In the genomic region with DNA sequence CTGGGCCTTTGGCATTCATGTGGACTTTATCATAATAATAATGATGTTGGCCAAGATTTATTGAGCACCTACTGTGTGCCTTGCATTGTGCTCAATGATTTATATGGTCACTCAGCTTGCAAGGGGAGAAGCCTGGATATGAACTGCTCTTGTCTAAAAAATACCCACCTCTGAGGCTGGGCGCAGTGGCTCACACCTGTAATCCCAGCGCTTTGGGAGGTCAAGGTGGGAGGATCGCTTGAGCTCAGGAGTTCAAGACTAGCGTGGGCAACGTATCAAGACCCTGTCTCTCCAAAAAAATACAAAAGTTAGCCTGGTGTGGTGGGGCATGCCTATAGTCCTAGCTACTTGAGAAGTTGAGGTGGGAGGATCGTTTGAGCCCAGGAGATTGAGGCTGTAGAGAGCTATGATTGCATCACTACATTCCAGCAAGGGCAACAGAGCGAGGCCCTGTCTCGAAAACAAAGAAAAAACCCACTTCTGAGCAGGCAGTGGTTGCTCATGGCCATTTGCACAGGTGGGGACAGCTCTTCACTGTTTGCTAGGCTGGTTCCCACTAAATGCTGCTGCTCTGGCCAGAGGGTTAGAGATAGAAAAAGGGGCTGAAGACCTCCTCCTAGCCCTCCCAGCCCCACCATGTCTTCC, we compare ENCODE assay signal across 12 cellular contexts. TPM values are rescaled to one million over a fixed set of nuclear protein-coding genes. Genes with fewer than 3 reads are reported as not detected.
DNase-seq lines count a peak whose midpoint lies in the region; ATAC-seq, FAIRE-seq and TF ChIP-seq lines count a peak whose summit lies in the region.
"Had no signal": no experiment of that assay in that cellular context is flagged by ENCODE, and none has a peak within 500 bp of the region (broad histone marks: within the 10 kb centered on the region; RNA-seq: fewer than 3 reads in every experiment).

No MANE protein-coding gene starts in this region.

- H3K27ac ChIP-seq in astrocyte (ENCODE audit: low read depth, low read length): no peak overlapping the region
- H3K27ac ChIP-seq in smooth muscle cell (ENCODE audit: low read depth): peak overlapping the region; percentile 82

- H3K4me1 ChIP-seq in astrocyte (ENCODE audit: insufficient read depth, low read length): peaks cover 42% of the 10 kb centered on the region
- H3K4me1 ChIP-seq in smooth muscle cell (ENCODE audit: low read depth): peaks cover 12% of the 10 kb centered on the region

- peaks cover 35% of the 10 kb centered on the region for H3K4me1 Mint-ChIP-seq in astrocyte (ENCODE audit: low read depth, unreplicated experiment)
- peaks cover 15 to 22% of the 10 kb centered on the region in 2 donors for H3K4me1 Mint-ChIP-seq in stimulated activated naive B cell treated with anti-CD40 and anti-IgM and Interleukin-4, amounts not matched to agents 10 μg/mL and 1 μg/mL and 100 μg/mL, for 72 hours

- FAIRE-seq in astrocyte (lab: Jason Lieb, UNC): no peak

- peak overlapping the region; percentile 12 for H3K27ac Mint-ChIP-seq in astrocyte (ENCODE audit: unreplicated experiment)
- no peak overlapping the region for H3K27ac Mint-ChIP-seq in stimulated activated naive B cell treated with anti-CD40 and anti-IgM and Interleukin-4, amounts not matched to agents 10 μg/mL and 1 μg/mL and 100 μg/mL, for 72 hours
- H3K27ac Mint-ChIP-seq: activated B cell treated with CpG ODN at 0.5 μM for 24 hours had no signal

- no peak overlapping the region for H2AFZ ChIP-seq in astrocyte (ENCODE audit: low read depth, low read length)
- H2AFZ ChIP-seq in smooth muscle cell (ENCODE audit: low read depth): peak overlapping the region; percentile 43

- H3K9me3 ChIP-seq in astrocyte (ENCODE audit: insufficient read depth, low read depth, low read length) (no peaks in the 10 kb centered on the region), smooth muscle cell (replicated peaks; ENCODE audit: low read depth) (no peaks in the 10 kb centered on the region)
- H3K9me3 ChIP-seq: testis had no signal

- peaks cover 3% of the 10 kb centered on the region for H3K27me3 Mint-ChIP-seq in astrocyte (ENCODE audit: low read depth, unreplicated experiment)
- peaks cover 39 to 48% of the 10 kb centered on the region in 2 donors for H3K27me3 Mint-ChIP-seq in stimulated activated naive B cell treated with anti-CD40 and anti-IgM and Interleukin-4, amounts not matched to agents 10 μg/mL and 1 μg/mL and 100 μg/mL, for 72 hours

- peaks cover 3% of the 10 kb centered on the region for H3K9me3 Mint-ChIP-seq in astrocyte (ENCODE audit: unreplicated experiment)
- H3K9me3 Mint-ChIP-seq in stimulated activated naive B cell treated with anti-CD40 and anti-IgM and Interleukin-4, amounts not matched to agents 10 μg/mL and 1 μg/mL and 100 μg/mL, for 72 hours: no peaks in the 10 kb centered on the region
- H3K9me3 Mint-ChIP-seq: activated B cell treated with CpG ODN at 0.5 μM for 24 hours; CD8-positive, alpha-beta memory T cell had no signal

- H3K9ac ChIP-seq in astrocyte (ENCODE audit: low read length): no peak overlapping the region
- no peak overlapping the region for H3K9ac ChIP-seq in smooth muscle cell (ENCODE audit: low read depth)

- H3K4me2 ChIP-seq in astrocyte (ENCODE audit: low read length): peak overlapping the region; percentile 33
- peak overlapping the region; percentile 46 for H3K4me2 ChIP-seq in smooth muscle cell

- H3K36me3 Mint-ChIP-seq in astrocyte (ENCODE audit: low read depth, unreplicated experiment): no peaks in the 10 kb centered on the region
- H3K36me3 Mint-ChIP-seq in stimulated activated naive B cell treated with anti-CD40 and anti-IgM and Interleukin-4, amounts not matched to agents 10 μg/mL and 1 μg/mL and 100 μg/mL, for 72 hours: no peaks in the 10 kb centered on the region
- H3K36me3 Mint-ChIP-seq: CD8-positive, alpha-beta memory T cell had no signal

- TF ChIP-seq RAD21 in Ishikawa (IDR thresholded peaks at IDR 0.05; ENCODE audit: low read depth): no peak; the same call in 1 of the 2 replicates

- H3K79me2 ChIP-seq in astrocyte (ENCODE audit: insufficient read depth, low read length) (no peaks in the 10 kb centered on the region), smooth muscle cell (ENCODE audit: low read depth) (no peaks in the 10 kb centered on the region)

- no peak overlapping the region for H3K4me3 Mint-ChIP-seq in astrocyte (ENCODE audit: unreplicated experiment)
- H3K4me3 Mint-ChIP-seq in stimulated activated naive B cell treated with anti-CD40 and anti-IgM and Interleukin-4, amounts not matched to agents 10 μg/mL and 1 μg/mL and 100 μg/mL, for 72 hours: no peak overlapping the region
- H3K4me3 Mint-ChIP-seq: activated B cell treated with CpG ODN at 0.5 μM for 24 hours had no signal

- DNase-seq in astrocyte (ENCODE audit: low read depth): no peak
- peak; percentile 82 for DNase-seq in glomerular visceral epithelial cell (ENCODE audit: extremely low spot score)
- DNase-seq in smooth muscle cell (lab: John Stamatoyannopoulos, UW; ENCODE audit: unreplicated experiment): no peak
- no peak for DNase-seq in stimulated activated naive B cell treated with anti-CD40 and anti-IgM and Interleukin-4, amounts not matched to agents 10 μg/mL and 1 μg/mL and 100 μg/mL, for 72 hours
- no peak for DNase-seq in omental fat pad (ENCODE audit: low spot score)
- DNase-seq in stimulated activated CD4-positive, alpha-beta T cell treated with anti-CD3 and anti-CD28 coated beads, Interleukin-12 subunit alpha, Interleukin-12 subunit beta, amount 100 ng/mL, for 4 hours: no peak
- DNase-seq in stimulated activated CD4-positive, alpha-beta T cell treated with anti-CD3 and anti-CD28 coated beads, Interleukin-4, amount 100 ng/mL, for 1 hour: no peak
- DNase-seq: activated B cell treated with CpG ODN at 0.5 μM for 24 hours; activated T-cell treated with anti-CD3 and anti-CD28 coated beads, Interleukin-2, amount 50 U/mL, for 1 hour; CD8-positive, alpha-beta memory T cell had no signal

- ATAC-seq in stimulated activated naive B cell treated with anti-CD40 and anti-IgM and Interleukin-4, amounts not matched to agents 10 μg/mL and 1 μg/mL and 100 μg/mL, for 72 hours (replicated peaks): no peak
- ATAC-seq in omental fat pad (ENCODE audit: low FRiP score): no peak

- TF ChIP-seq EP300 in Ishikawa (IDR thresholded peaks at IDR 0.05; ENCODE audit: borderline replicate concordance): peak; percentile 76

- H4K20me1 ChIP-seq in astrocyte (ENCODE audit: insufficient read depth, low read length) (no peaks in the 10 kb centered on the region), smooth muscle cell (ENCODE audit: low read depth) (no peaks in the 10 kb centered on the region)

- 66% methylated on average over 8 of the region's 8 CpGs for WGBS in smooth muscle cell (ENCODE audit: low lambda C conversion rate)

- no peak for TF ChIP-seq CTCF in astrocyte (IDR thresholded peaks at IDR 0.05; ENCODE audit: insufficient read depth, low read depth, low read length)
- TF ChIP-seq CTCF in smooth muscle cell (IDR thresholded peaks at IDR 0.05; ENCODE audit: borderline replicate concordance, insufficient read depth, poor library complexity, severe bottlenecking): no peak
- no peak for TF ChIP-seq CTCF in omental fat pad (IDR thresholded peaks at IDR 0.05)

- peaks cover 19% of the 10 kb centered on the region for H3F3A ChIP-seq in smooth muscle cell (ENCODE audit: low read depth)

- H3K36me3 ChIP-seq in astrocyte (ENCODE audit: insufficient read depth, low read length): no peaks in the 10 kb centered on the region
- no peaks in the 10 kb centered on the region for H3K36me3 ChIP-seq in smooth muscle cell (ENCODE audit: low read depth)

- H3K27me3 ChIP-seq in astrocyte (ENCODE audit: insufficient read depth, low read length): no peaks in the 10 kb centered on the region
- no peaks in the 10 kb centered on the region for H3K27me3 ChIP-seq in smooth muscle cell (ENCODE audit: low read depth)
- H3K27me3 ChIP-seq: testis had no signal

- H3K4me3 ChIP-seq in astrocyte (ENCODE audit: insufficient read depth, low read depth, low read length) (no peak overlapping the region), smooth muscle cell (no peak overlapping the region)
- H3K4me3 ChIP-seq: testis had no signal

TF ChIP-seq in Ishikawa, 13 proteins besides CTCF, POLR2A, EP300 and RAD21 (continues in another document):
- TF ChIP-seq, protein P1, sequence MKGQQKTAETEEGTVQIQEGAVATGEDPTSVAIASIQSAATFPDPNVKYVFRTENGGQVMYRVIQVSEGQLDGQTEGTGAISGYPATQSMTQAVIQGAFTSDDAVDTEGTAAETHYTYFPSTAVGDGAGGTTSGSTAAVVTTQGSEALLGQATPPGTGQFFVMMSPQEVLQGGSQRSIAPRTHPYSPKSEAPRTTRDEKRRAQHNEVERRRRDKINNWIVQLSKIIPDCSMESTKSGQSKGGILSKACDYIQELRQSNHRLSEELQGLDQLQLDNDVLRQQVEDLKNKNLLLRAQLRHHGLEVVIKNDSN (IDR thresholded peaks at IDR 0.05): no peak
- TF ChIP-seq CEBPB (IDR thresholded peaks at IDR 0.05) (peak; percentile 98), TEAD4 (IDR thresholded peaks at IDR 0.05) (peak; percentile 96)

RNA-seq across cellular contexts. Expression of a gene that starts 4.3 kb away (rescaled TPM):
- total RNA-seq in astrocyte (13.6 and 13.9 TPM in 2 replicates), smooth muscle cell (27.3 and 32.0 TPM in 2 replicates), omental fat pad (10 to 100 TPM; 15.3 to 99.1 (median 70.5) TPM)
- 15.3 and 71.2 TPM in 2 replicates for polyA plus RNA-seq in smooth muscle cell

RNA-seq across cellular contexts. Expression of a gene that starts 43.9 kb away (rescaled TPM):
- total RNA-seq in astrocyte (not detected in 2 replicates), smooth muscle cell (0.13 TPM in 1 of 2 replicates, not detected in the other), omental fat pad (10 to 100 TPM in 1 of 4 donors, 1 to 10 TPM in 3; 2.3 to 17.7 (median 4.4) TPM)
- not detected in 2 replicates for polyA plus RNA-seq in smooth muscle cell
- total RNA-seq: activated B cell treated with CpG ODN at 0.5 μM for 24 hours; CD8-positive, alpha-beta memory T cell had no signal
- polyA plus RNA-seq: CD8-positive, alpha-beta memory T cell had no signal
